ENCODE assay signal across 32 cellular contexts in the genomic region with DNA sequence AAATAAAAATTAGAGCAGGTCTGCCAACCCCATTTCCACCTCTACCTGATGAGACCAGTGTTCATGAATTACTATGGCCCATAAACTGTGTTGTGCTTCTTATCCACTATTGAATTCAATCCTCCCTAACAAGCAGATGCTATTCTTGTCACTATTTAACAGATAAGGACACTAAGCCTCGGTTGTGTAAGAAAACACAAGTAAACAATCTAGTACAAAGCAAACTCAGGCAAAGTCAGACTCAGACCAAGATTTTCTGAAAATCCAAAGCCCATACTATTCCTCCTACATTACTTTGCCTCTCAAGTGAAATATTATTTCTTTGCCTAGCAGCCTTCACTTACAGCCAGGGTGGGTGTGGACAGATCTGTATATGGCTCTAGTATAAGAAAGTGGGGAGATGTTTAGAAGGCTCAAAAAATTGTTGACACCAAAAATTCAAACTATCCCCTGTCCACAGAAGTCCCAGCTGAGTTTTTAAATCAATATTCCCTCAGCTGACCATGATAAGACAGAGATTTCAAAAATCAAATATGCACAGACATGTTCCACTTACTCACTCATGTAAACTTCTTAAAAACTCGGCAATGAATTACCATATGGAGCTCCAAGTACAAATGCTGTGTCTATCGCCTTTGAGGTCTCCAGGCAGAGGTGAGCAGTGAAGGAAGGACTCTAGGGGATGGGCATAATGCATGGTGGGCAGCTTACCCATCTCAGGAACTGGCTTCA. TPM values are rescaled to one million over a fixed set of nuclear protein-coding genes. Genes with fewer than 3 reads are reported as not detected.
"Had no signal": no experiment of that assay in that cellular context is flagged by ENCODE, and none has a peak within 500 bp of the region (broad histone marks: within the 10 kb centered on the region; RNA-seq: fewer than 3 reads in every experiment).

No MANE protein-coding gene starts in this region.

- H3K9me3 ChIP-seq: MG63, Peyer's patch, SJSA1 had no signal

- H3K4me1 Mint-ChIP-seq: activated B cell treated with CpG ODN at 0.5 μM for 24 hours; activated CD4-positive, alpha-beta T cell treated with anti-CD3 and anti-CD28 coated beads, Interleukin-2, amount 10 ng/mL, durations not matched to agents 24 days and 14 days; activated T-helper 17 cell treated with anti-CD3 and anti-CD28 coated beads, Interleukin-2, amount 50 U/mL, for 72 hours had no signal

- H3K27me3 ChIP-seq: cardiac muscle cell, MG63, Peyer's patch, SJSA1 had no signal

- H3K9me3 Mint-ChIP-seq: activated B cell treated with CpG ODN at 0.5 μM for 24 hours; activated CD4-positive, alpha-beta T cell treated with anti-CD3 and anti-CD28 coated beads, Interleukin-2, amount 10 ng/mL, durations not matched to agents 24 days and 14 days; activated naive CD4-positive, alpha-beta T cell treated with anti-CD3 and anti-CD28 coated beads for 36 hours; activated T-helper 17 cell treated with anti-CD3 and anti-CD28 coated beads, Interleukin-2, amount 50 U/mL, for 72 hours; brain had no signal

- H3K27ac Mint-ChIP-seq: activated B cell treated with CpG ODN at 0.5 μM for 24 hours; activated CD4-positive, alpha-beta T cell treated with anti-CD3 and anti-CD28 coated beads, Interleukin-2, amount 10 ng/mL, durations not matched to agents 24 days and 14 days; activated naive CD4-positive, alpha-beta T cell treated with anti-CD3 and anti-CD28 coated beads for 36 hours; activated naive CD8-positive, alpha-beta T cell; activated T-helper 17 cell treated with anti-CD3 and anti-CD28 coated beads, Interleukin-2, amount 50 U/mL, for 72 hours; T-helper 17 cell had no signal

- H3K4me3 ChIP-seq: cardiac muscle cell, MG63, Peyer's patch, SJSA1 had no signal

- ATAC-seq: activated T-helper 17 cell treated with anti-CD3 and anti-CD28 coated beads, Interleukin-2, amount 50 U/mL, for 72 hours; SK-N-SH treated with all-trans-retinoic acid at 6 μM for 48 hours; T-helper 17 cell had no signal

- DNase-seq: activated B cell treated with CpG ODN at 0.5 μM for 24 hours; activated CD4-positive, alpha-beta T cell treated with anti-CD3 and anti-CD28 coated beads for 1 hour; activated CD4-positive, alpha-beta T cell treated with anti-CD3 and anti-CD28 coated beads, Interleukin-2, amount 10 ng/mL, durations not matched to agents 24 days and 14 days; activated CD4-positive, alpha-beta T cell treated with anti-CD3 and anti-CD28 coated beads, Interleukin-2, amount 50 U/mL, for 48 hours; activated CD8-positive, alpha-beta memory T cell treated with anti-CD3 and anti-CD28 coated beads for 24 hours; activated gamma-delta T cell; activated naive CD4-positive, alpha-beta T cell treated with anti-CD3 and anti-CD28 coated beads for 36 hours; activated T-cell treated with anti-CD3 and anti-CD28 coated beads, Interleukin-2, amount 50 U/mL, for 48 hours; amygdala; KG1; MG63; MV-4-11; NCI-H1092 treated with DMSO at 0.1 percent for 48 hours; NCI-H1417 treated with DMSO at 0.1 percent for 48 hours; NCI-H1694; NCI-H2029; NCI-H345; NCI-H510A; NCI-H69; NK-92 treated with Interleukin-12 subunit alpha and Interleukin-12 subunit beta, amount 100 ng/mL, for 24 hours; Peyer's patch; SHP77; T-helper 17 cell; T-helper 9 cell had no signal

- H3K4me1 ChIP-seq: Peyer's patch, SJSA1 had no signal

- H3K27ac ChIP-seq: cardiac muscle cell, Peyer's patch, RWPE1, SJSA1 had no signal

- H3K36me3 ChIP-seq: cardiac muscle cell, MG63, Peyer's patch, SJSA1 had no signal

- H3K36me3 Mint-ChIP-seq: activated naive CD8-positive, alpha-beta T cell; brain had no signal

- H3K4me3 Mint-ChIP-seq: activated B cell treated with CpG ODN at 0.5 μM for 24 hours; activated CD4-positive, alpha-beta T cell treated with anti-CD3 and anti-CD28 coated beads, Interleukin-2, amount 10 ng/mL, durations not matched to agents 24 days and 14 days; activated naive CD4-positive, alpha-beta T cell treated with anti-CD3 and anti-CD28 coated beads for 36 hours; activated naive CD8-positive, alpha-beta T cell; activated T-helper 17 cell treated with anti-CD3 and anti-CD28 coated beads, Interleukin-2, amount 50 U/mL, for 72 hours; brain; T-helper 17 cell had no signal

- H3K27me3 Mint-ChIP-seq: activated B cell treated with CpG ODN at 0.5 μM for 24 hours; activated naive CD8-positive, alpha-beta T cell; activated T-helper 17 cell treated with anti-CD3 and anti-CD28 coated beads, Interleukin-2, amount 50 U/mL, for 72 hours had no signal

RNA-seq across cellular contexts. Expression of a gene that starts 16.0 kb away (rescaled TPM):
- total RNA-seq: activated B cell treated with CpG ODN at 0.5 μM for 24 hours; activated CD4-positive, alpha-beta T cell treated with anti-CD3 and anti-CD28 coated beads, Interleukin-2, amount 10 ng/mL, durations not matched to agents 24 days and 14 days; activated naive CD4-positive, alpha-beta T cell treated with anti-CD3 and anti-CD28 coated beads for 36 hours; activated T-helper 17 cell treated with anti-CD3 and anti-CD28 coated beads, Interleukin-2, amount 50 U/mL, for 72 hours; astrocyte; SJSA1; T-helper 17 cell had no signal
